ENCODE assay signal across 17 cellular contexts in genomic region chr12:47574252-47575021, GRCh38.
DNase-seq lines count a peak whose midpoint lies in the region; ATAC-seq and TF ChIP-seq lines count a peak whose summit lies in the region.
"Had no signal": no experiment of that assay in that cellular context is flagged by ENCODE, and none has a peak within 500 bp of the region (broad histone marks: within the 10 kb centered on the region; RNA-seq: fewer than 3 reads in every experiment).

No MANE protein-coding gene starts in this region.

- no peaks in the 10 kb centered on the region for H3K27me3 Mint-ChIP-seq in activated T-cell treated with anti-CD3 and anti-CD28 coated beads, Interleukin-2, amount 50 U/mL, for 24 hours
- no peaks in the 10 kb centered on the region for H3K27me3 Mint-ChIP-seq in activated T-helper 2 cell treated with anti-CD3 and anti-CD28 coated beads, Interferon-gamma antibody, Interleukin-2, Interleukin-4, amounts not matched to agents 10 μg/mL and 5 μg/mL and 100 μg/mL, durations not matched to agents 14 hours and 24 hours and 36 hours (ENCODE audit: low read depth)

- H3K27ac Mint-ChIP-seq in activated T-cell treated with anti-CD3 and anti-CD28 coated beads, Interleukin-2, amount 50 U/mL, for 24 hours, result peak overlapping the region; percentile 75
- H3K27ac Mint-ChIP-seq in activated T-helper 2 cell treated with anti-CD3 and anti-CD28 coated beads, Interferon-gamma antibody, Interleukin-2, Interleukin-4, amounts not matched to agents 10 μg/mL and 5 μg/mL and 100 μg/mL, durations not matched to agents 14 hours and 24 hours and 36 hours, result peak overlapping the region; percentile 49
- H3K27ac Mint-ChIP-seq: CD8-positive, alpha-beta T cell; H9 had no signal

- in situ Hi-C loops in GM13976 (cut with MboI; ENCODE audit: low sequenced_read_pairs, unreplicated experiment), result no loop called here

- peak; percentile 92 for ATAC-seq in stimulated activated naive CD8-positive, alpha-beta T cell treated with anti-CD3 and anti-CD28 coated beads, Interleukin-15, Interleukin-2, amounts not matched to agents 100 U/mL and 50 U/mL, for 24 hours
- ATAC-seq in HG03565 (IDR thresholded peaks at IDR 0.05; ENCODE audit: unreplicated experiment), result no peak
- ATAC-seq: CD8-positive, alpha-beta T cell; PC-3 had no signal

- no peak for TF ChIP-seq CTCF in GM13976 (IDR thresholded peaks at IDR 0.05; ENCODE audit: borderline replicate concordance, control extremely low read depth, extremely low read depth, insufficient read depth, missing control alignments)

- DNase-seq in activated T-cell treated with anti-CD3 and anti-CD28 coated beads, Interleukin-2, amount 50 U/mL, for 24 hours, result no peak
- no peak for DNase-seq in activated T-cell treated with anti-CD3 and anti-CD28 coated beads, Interleukin-2, amount 50 U/mL, for 1 hour
- peak; percentile 19 for DNase-seq in GM13976 (ENCODE audit: low spot score)
- no peak for DNase-seq in activated T-helper 2 cell treated with anti-CD3 and anti-CD28 coated beads, Interferon-gamma antibody, Interleukin-2, Interleukin-4, amounts not matched to agents 10 μg/mL and 5 μg/mL and 100 μg/mL, durations not matched to agents 14 hours and 24 hours and 36 hours (ENCODE audit: low spot score)
- DNase-seq in stimulated activated naive CD8-positive, alpha-beta T cell treated with anti-CD3 and anti-CD28 coated beads, Interleukin-15, Interleukin-2, amounts not matched to agents 100 U/mL and 50 U/mL, for 24 hours, result no peak
- no peak for DNase-seq in NAMALWA (ENCODE audit: low spot score)
- DNase-seq: Calu3; CD8-positive, alpha-beta T cell; H9; IMR-90; NCI-H1417 treated with DMSO at 0.1 percent for 48 hours; NCI-H1930; NCI-H226; NCI-H524; PC-3; SIG-M5 had no signal

- H3K9me3 Mint-ChIP-seq in activated T-cell treated with anti-CD3 and anti-CD28 coated beads, Interleukin-2, amount 50 U/mL, for 24 hours, result no peaks in the 10 kb centered on the region
- H3K9me3 Mint-ChIP-seq in activated T-helper 2 cell treated with anti-CD3 and anti-CD28 coated beads, Interferon-gamma antibody, Interleukin-2, Interleukin-4, amounts not matched to agents 10 μg/mL and 5 μg/mL and 100 μg/mL, durations not matched to agents 14 hours and 24 hours and 36 hours, result no peaks in the 10 kb centered on the region
- H3K9me3 Mint-ChIP-seq: CD8-positive, alpha-beta T cell; H9 had no signal

- no peaks in the 10 kb centered on the region for H3K36me3 Mint-ChIP-seq in activated T-cell treated with anti-CD3 and anti-CD28 coated beads, Interleukin-2, amount 50 U/mL, for 24 hours (ENCODE audit: low read depth)
- no peaks in the 10 kb centered on the region for H3K36me3 Mint-ChIP-seq in activated T-helper 2 cell treated with anti-CD3 and anti-CD28 coated beads, Interferon-gamma antibody, Interleukin-2, Interleukin-4, amounts not matched to agents 10 μg/mL and 5 μg/mL and 100 μg/mL, durations not matched to agents 14 hours and 24 hours and 36 hours (ENCODE audit: low read depth)
- H3K36me3 Mint-ChIP-seq: CD8-positive, alpha-beta T cell had no signal

- H3K4me3 Mint-ChIP-seq in activated T-cell treated with anti-CD3 and anti-CD28 coated beads, Interleukin-2, amount 50 U/mL, for 24 hours, result no peak overlapping the region
- no peak overlapping the region for H3K4me3 Mint-ChIP-seq in activated T-helper 2 cell treated with anti-CD3 and anti-CD28 coated beads, Interferon-gamma antibody, Interleukin-2, Interleukin-4, amounts not matched to agents 10 μg/mL and 5 μg/mL and 100 μg/mL, durations not matched to agents 14 hours and 24 hours and 36 hours (ENCODE audit: low read depth)
- H3K4me3 Mint-ChIP-seq: CD8-positive, alpha-beta T cell; H9 had no signal

- peaks cover 32% of the 10 kb centered on the region for H3K4me1 Mint-ChIP-seq in activated T-cell treated with anti-CD3 and anti-CD28 coated beads, Interleukin-2, amount 50 U/mL, for 24 hours (ENCODE audit: low read depth)
- H3K4me1 Mint-ChIP-seq in activated T-helper 2 cell treated with anti-CD3 and anti-CD28 coated beads, Interferon-gamma antibody, Interleukin-2, Interleukin-4, amounts not matched to agents 10 μg/mL and 5 μg/mL and 100 μg/mL, durations not matched to agents 14 hours and 24 hours and 36 hours (ENCODE audit: low read depth), result peaks cover 25% of the 10 kb centered on the region

- intact Hi-C loops in activated T-helper 2 cell treated with anti-CD3 and anti-CD28 coated beads, Interferon-gamma antibody, Interleukin-2, Interleukin-4, amounts not matched to agents 10 μg/mL and 5 μg/mL and 100 μg/mL, durations not matched to agents 14 hours and 24 hours and 36 hours (cut with micrococcal nuclease), result loop anchor here (1.0 to 10.0 kb wide), 2 partner anchors 30 to 210 kb away; no protein-coding TSS in a partner anchor
